In the genomic region with DNA sequence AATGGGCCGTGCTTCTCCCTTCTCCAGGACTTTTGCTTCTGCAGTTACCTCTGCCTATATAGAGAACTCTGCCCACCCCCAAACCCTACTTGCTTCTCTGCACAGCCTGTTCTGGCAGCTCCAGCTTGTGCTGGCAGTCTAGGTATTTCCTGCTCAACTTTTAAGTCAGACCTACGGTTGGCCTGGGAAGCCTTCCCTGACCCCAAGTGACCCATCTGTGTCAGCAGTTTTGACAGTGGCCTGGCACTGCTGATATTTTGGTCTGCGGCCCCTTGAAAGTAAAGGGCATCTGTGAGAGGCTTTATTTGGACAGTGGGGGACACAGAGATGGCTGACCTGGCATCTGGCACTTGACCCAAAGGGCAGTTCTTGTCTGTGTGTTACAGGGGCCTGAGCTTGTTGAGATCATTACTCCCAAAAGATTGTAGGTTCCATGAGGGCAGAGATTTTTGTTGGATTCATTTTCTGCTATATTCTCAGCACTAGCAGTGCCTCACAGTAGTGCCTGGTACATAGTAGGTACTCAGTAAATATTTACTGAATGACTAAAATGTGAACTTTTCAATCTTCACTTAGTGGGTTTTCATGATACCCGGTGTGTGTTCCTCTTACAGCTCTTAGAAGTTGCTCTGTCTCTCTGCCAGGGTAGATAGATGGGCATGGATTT, we compare ENCODE assay signal across 1 cellular context.
TF ChIP-seq lines count a peak whose summit lies in the region.

No MANE protein-coding gene starts in this region.

TF ChIP-seq in SK-N-SH, 30 proteins besides CTCF, POLR2A, EP300 and RAD21 (continued from another document):
- TF ChIP-seq EZH2phosphoT487 (IDR thresholded peaks at IDR 0.05; ENCODE audit: borderline replicate concordance, low read depth) (no peak), CHD2 (IDR thresholded peaks at IDR 0.05; ENCODE audit: low read length, partially characterized antibody) (no peak)
- TF ChIP-seq, protein P1, sequence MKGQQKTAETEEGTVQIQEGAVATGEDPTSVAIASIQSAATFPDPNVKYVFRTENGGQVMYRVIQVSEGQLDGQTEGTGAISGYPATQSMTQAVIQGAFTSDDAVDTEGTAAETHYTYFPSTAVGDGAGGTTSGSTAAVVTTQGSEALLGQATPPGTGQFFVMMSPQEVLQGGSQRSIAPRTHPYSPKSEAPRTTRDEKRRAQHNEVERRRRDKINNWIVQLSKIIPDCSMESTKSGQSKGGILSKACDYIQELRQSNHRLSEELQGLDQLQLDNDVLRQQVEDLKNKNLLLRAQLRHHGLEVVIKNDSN (IDR thresholded peaks at IDR 0.05; ENCODE audit: borderline replicate concordance, low read depth) = no peak
